Comparison of ENCODE assay signal across 26 cellular contexts in the genomic region with DNA sequence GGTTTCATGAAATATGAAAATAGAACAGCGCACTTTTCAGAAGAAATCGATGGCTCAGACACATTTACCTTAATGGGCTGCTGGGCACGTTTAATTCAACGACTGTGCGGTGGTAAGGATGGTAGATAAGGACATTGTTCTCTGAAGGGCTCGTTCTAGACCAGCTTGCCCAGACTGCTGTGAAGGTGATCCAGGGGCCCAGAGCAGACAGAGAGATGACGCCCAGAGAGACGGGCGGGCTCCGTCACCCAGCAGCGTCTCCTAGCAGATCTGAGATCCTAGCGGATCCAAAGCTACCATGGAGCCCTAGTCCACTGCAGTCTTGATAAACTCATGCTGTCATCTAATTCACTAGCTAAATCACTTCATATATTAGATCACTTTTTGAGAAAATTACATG. TPM values are rescaled to one million over a fixed set of nuclear protein-coding genes. Genes with fewer than 3 reads are reported as not detected.
A peak's percentile ranks its signal among the peaks of the same experiment; 100 is the strongest.
DNase-seq lines count a peak whose midpoint lies in the region; FAIRE-seq and TF ChIP-seq lines count a peak whose summit lies in the region.
"Had no signal": no experiment of that assay in that cellular context is flagged by ENCODE, and none has a peak within 500 bp of the region (broad histone marks: within the 10 kb centered on the region; RNA-seq: fewer than 3 reads in every experiment).

No MANE protein-coding gene starts in this region.

- DNase-seq in EH (ENCODE audit: low read depth) (peak; percentile 38), astrocyte (ENCODE audit: low read depth) (no peak), mesenteric fat pad (ENCODE audit: low spot score) (peak; percentile 72), stomach (no peak), DMS 273 (lab: John Stamatoyannopoulos, UW; ENCODE audit: unreplicated experiment) (no peak), LoVo (ENCODE audit: low spot score) (no peak), HUDEP-2 (lab: John Stamatoyannopoulos, UW; ENCODE audit: unreplicated experiment in 76 of 76) (no peak), T1000 (lab: John Stamatoyannopoulos, UW) (no peak)
- DNase-seq: ACHN; activated CD4-positive, alpha-beta T cell treated with anti-CD3 and anti-CD28 coated beads, Interleukin-2, amount 10 ng/mL, durations not matched to agents 7 days and 5 days; activated CD8-positive, alpha-beta memory T cell treated with anti-CD3 and anti-CD28 coated beads, Interleukin-2, amount 10 ng/mL, durations not matched to agents 7 days and 5 days; activated naive CD4-positive, alpha-beta T cell; activated T-cell treated with anti-CD3 and anti-CD28 coated beads, Interleukin-2, amount 50 U/mL, for 72 hours; DMS79; effector CD4-positive, alpha-beta T cell; foreskin keratinocyte; GF-D8; MV-4-11; NCI-H146; NCI-H524; PC-9; Right ventricle myocardium superior; stimulated activated naive CD4-positive, alpha-beta T cell treated with Interleukin-2 at 50 U/mL for 16 hours had no signal

- H3K4me1 ChIP-seq in astrocyte (ENCODE audit: insufficient read depth, low read length), result peaks cover 93% of the 10 kb centered on the region
- peaks cover 0 to 84% (median 53%) of the 10 kb centered on the region in 4 donors for H3K4me1 ChIP-seq in stomach
- H3K4me1 ChIP-seq: prostate gland had no signal

- no peak for TF ChIP-seq EP300 in stomach (IDR thresholded peaks at IDR 0.05)

- H3K9me3 Mint-ChIP-seq in astrocyte (ENCODE audit: unreplicated experiment), result no peaks in the 10 kb centered on the region
- H3K9me3 Mint-ChIP-seq: activated CD4-positive, alpha-beta T cell treated with anti-CD3 and anti-CD28 coated beads, Interleukin-2, amount 10 ng/mL, durations not matched to agents 7 days and 5 days; activated T-cell treated with anti-CD3 and anti-CD28 coated beads, Interleukin-2, amount 50 U/mL, for 72 hours; type B pancreatic cell had no signal

- H3K27me3 Mint-ChIP-seq in astrocyte (ENCODE audit: low read depth, unreplicated experiment), result no peaks in the 10 kb centered on the region

- H3K4me3 Mint-ChIP-seq in astrocyte (ENCODE audit: unreplicated experiment), result no peak overlapping the region
- H3K4me3 Mint-ChIP-seq: activated CD4-positive, alpha-beta T cell treated with anti-CD3 and anti-CD28 coated beads, Interleukin-2, amount 10 ng/mL, durations not matched to agents 7 days and 5 days; activated CD8-positive, alpha-beta memory T cell treated with anti-CD3 and anti-CD28 coated beads, Interleukin-2, amount 10 ng/mL, durations not matched to agents 7 days and 5 days; activated T-cell treated with anti-CD3 and anti-CD28 coated beads, Interleukin-2, amount 50 U/mL, for 72 hours; type B pancreatic cell had no signal

- H3K27me3 ChIP-seq in astrocyte (ENCODE audit: insufficient read depth, low read length), result no peaks in the 10 kb centered on the region
- H3K27me3 ChIP-seq in stomach, result no peaks in the 10 kb centered on the region
- H3K27me3 ChIP-seq: foreskin keratinocyte, hepatocyte had no signal

- no peak overlapping the region for H2AFZ ChIP-seq in astrocyte (ENCODE audit: low read depth, low read length)
- H2AFZ ChIP-seq: hepatocyte, PC-9 had no signal

- WGBS in stomach, 5 donors, result 88 to 92% (median 90%) methylated on average over 12 of the region's 12 CpGs

- peak overlapping the region; percentile 82 for H3K27ac Mint-ChIP-seq in astrocyte (ENCODE audit: unreplicated experiment)
- H3K27ac Mint-ChIP-seq: activated CD4-positive, alpha-beta T cell treated with anti-CD3 and anti-CD28 coated beads, Interleukin-2, amount 10 ng/mL, durations not matched to agents 7 days and 5 days; activated CD8-positive, alpha-beta memory T cell treated with anti-CD3 and anti-CD28 coated beads, Interleukin-2, amount 10 ng/mL, durations not matched to agents 7 days and 5 days; activated T-cell treated with anti-CD3 and anti-CD28 coated beads, Interleukin-2, amount 50 U/mL, for 72 hours; type B pancreatic cell had no signal

- no peaks in the 10 kb centered on the region for H3K9me3 ChIP-seq in astrocyte (ENCODE audit: insufficient read depth, low read depth, low read length)
- H3K9me3 ChIP-seq in stomach, result no peaks in the 10 kb centered on the region
- H3K9me3 ChIP-seq: prostate gland had no signal

- H3K4me1 Mint-ChIP-seq in astrocyte (ENCODE audit: low read depth, unreplicated experiment), result peaks cover 94% of the 10 kb centered on the region
- H3K4me1 Mint-ChIP-seq: activated CD4-positive, alpha-beta T cell treated with anti-CD3 and anti-CD28 coated beads, Interleukin-2, amount 10 ng/mL, durations not matched to agents 7 days and 5 days; activated CD8-positive, alpha-beta memory T cell treated with anti-CD3 and anti-CD28 coated beads, Interleukin-2, amount 10 ng/mL, durations not matched to agents 7 days and 5 days had no signal

- no peak for TF ChIP-seq POLR2A in stomach (IDR thresholded peaks at IDR 0.05)

- peaks cover 90% of the 10 kb centered on the region for H3K79me2 ChIP-seq in astrocyte (ENCODE audit: insufficient read depth, low read length)

- H3K4me2 ChIP-seq in astrocyte (ENCODE audit: low read length), result peak overlapping the region; percentile 77
- H3K4me2 ChIP-seq: hepatocyte, PC-9 had no signal

- H3K36me3 ChIP-seq in astrocyte (ENCODE audit: insufficient read depth, low read length) (peaks cover 27% of the 10 kb centered on the region), stomach (no peaks in the 10 kb centered on the region)
- H3K36me3 ChIP-seq: prostate gland had no signal

- no peaks in the 10 kb centered on the region for H4K20me1 ChIP-seq in astrocyte (ENCODE audit: insufficient read depth, low read length)

- no peak for TF ChIP-seq CTCF in astrocyte (IDR thresholded peaks at IDR 0.05; ENCODE audit: insufficient read depth, low read depth, low read length)
- TF ChIP-seq CTCF in stomach (IDR thresholded peaks at IDR 0.05), result no peak

- peaks cover 47% of the 10 kb centered on the region for H3K36me3 Mint-ChIP-seq in astrocyte (ENCODE audit: low read depth, unreplicated experiment)
- H3K36me3 Mint-ChIP-seq: activated CD8-positive, alpha-beta memory T cell treated with anti-CD3 and anti-CD28 coated beads, Interleukin-2, amount 10 ng/mL, durations not matched to agents 7 days and 5 days had no signal

- peak overlapping the region; percentile 92 for H3K27ac ChIP-seq in astrocyte (ENCODE audit: low read depth, low read length)
- H3K27ac ChIP-seq in stomach, result peak overlapping the region in 4 of 5 donors; percentile 84 to 92 (median 86)
- H3K27ac ChIP-seq: foreskin keratinocyte, hepatocyte, PC-9 had no signal

- H3K4me3 ChIP-seq in astrocyte (ENCODE audit: insufficient read depth, low read depth, low read length), result no peak overlapping the region
- no peak overlapping the region for H3K4me3 ChIP-seq in stomach
- H3K4me3 ChIP-seq: hepatocyte, PC-9, prostate gland had no signal

- H3K9ac ChIP-seq in astrocyte (ENCODE audit: low read length), result peak overlapping the region; percentile 84

- no peak for FAIRE-seq in astrocyte (lab: Jason Lieb, UNC)

- intact Hi-C loops in stomach (cut with DNase I; ENCODE audit: low total_unique reads), result no loop called here

RNA-seq across cellular contexts. Expression of a gene that starts 21.4 kb away (rescaled TPM):
- 1,414 and 1,647 TPM in 2 replicates for total RNA-seq in astrocyte
- total RNA-seq in mesenteric fat pad, result 1,333 TPM
- total RNA-seq in stomach, result 100 to 1,000 TPM; 134 to 531 (median 366) TPM
- polyA plus RNA-seq in stomach, result 10 to 100 TPM; 24.0 to 96.6 (median 38.4) TPM
- total RNA-seq: activated CD4-positive, alpha-beta T cell treated with anti-CD3 and anti-CD28 coated beads, Interleukin-2, amount 10 ng/mL, durations not matched to agents 7 days and 5 days; activated CD8-positive, alpha-beta memory T cell treated with anti-CD3 and anti-CD28 coated beads, Interleukin-2, amount 10 ng/mL, durations not matched to agents 7 days and 5 days; activated T-cell treated with anti-CD3 and anti-CD28 coated beads, Interleukin-2, amount 50 U/mL, for 72 hours had no signal

RNA-seq across cellular contexts. Expression of a gene that starts 21.6 kb away (rescaled TPM):
- total RNA-seq in astrocyte (2,489 and 3,103 TPM in 2 replicates), mesenteric fat pad (1,996 TPM), stomach (100 to 1,000 TPM; 132 to 798 (median 175) TPM)
- 10 to 100 TPM; 18.8 to 59.0 (median 30.6) TPM for polyA plus RNA-seq in stomach
- total RNA-seq: activated CD8-positive, alpha-beta memory T cell treated with anti-CD3 and anti-CD28 coated beads, Interleukin-2, amount 10 ng/mL, durations not matched to agents 7 days and 5 days had no signal

Comparison
In these comparisons a context has a peak if more than half of its experiments do, and no peak if none do; other contexts are left out.
1. DNase-seq: peak in EH (single experiment) and mesenteric fat pad (single experiment); none in astrocyte (single experiment), stomach (single experiment), DMS 273 (single experiment), LoVo (single experiment), HUDEP-2 (0 of 76) and T1000 (single experiment).